11 cellular contexts compared by ENCODE assay signal in the genomic region with DNA sequence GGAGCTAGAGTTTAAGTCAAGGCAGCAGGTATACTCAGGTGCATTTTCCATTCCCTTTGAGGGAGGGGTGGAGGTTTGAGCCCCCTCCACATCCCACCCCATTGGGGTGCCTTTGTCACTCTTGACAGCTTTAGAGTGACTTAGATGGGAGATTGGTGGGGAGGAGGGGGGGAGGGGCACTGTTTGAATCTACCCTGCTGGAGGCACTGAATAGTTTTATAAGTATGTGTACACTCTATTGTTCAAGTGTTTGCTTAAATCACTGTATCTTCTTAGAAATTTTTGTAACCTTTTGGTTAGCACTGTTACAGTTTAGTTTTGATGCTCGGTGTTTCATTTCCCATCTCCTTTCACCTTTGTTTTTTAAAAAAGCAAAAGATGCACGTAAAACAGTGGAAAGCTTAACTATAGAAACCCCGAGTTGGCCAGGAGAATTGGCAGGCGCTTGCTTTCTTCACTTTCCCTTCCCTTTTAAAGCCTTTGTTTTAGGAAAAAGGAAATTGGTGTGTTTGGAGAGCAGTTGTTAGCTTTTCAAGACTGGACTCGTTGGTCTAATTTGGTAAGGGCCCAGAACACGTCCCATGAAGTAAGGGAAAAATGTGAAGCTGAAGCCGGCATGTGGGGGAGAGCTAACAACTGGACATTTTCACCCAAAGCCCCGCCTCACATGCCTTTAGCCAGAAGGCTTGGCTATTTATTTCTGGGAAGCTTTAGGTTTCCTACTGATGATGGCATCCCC. TPM values are rescaled to one million over a fixed set of nuclear protein-coding genes. Genes with fewer than 3 reads are reported as not detected.
DNase-seq lines count a peak whose midpoint lies in the region; ATAC-seq and TF ChIP-seq lines count a peak whose summit lies in the region.
"Had no signal": no experiment of that assay in that cellular context is flagged by ENCODE, and none has a peak within 500 bp of the region (broad histone marks: within the 10 kb centered on the region; RNA-seq: fewer than 3 reads in every experiment).

No MANE protein-coding gene starts in this region.

- peak; percentile 36 to 62 for DNase-seq in HAP-1 (ENCODE audit: low spot score in 2 of 2)
- DNase-seq in astrocyte of the hippocampus (ENCODE audit: low read depth, low spot score): peak; percentile 62
- DNase-seq in left ventricle myocardium inferior: no peak
- DNase-seq in SW 1271 (lab: John Stamatoyannopoulos, UW): no peak
- no peak for DNase-seq in amniotic stem cell (lab: John Stamatoyannopoulos, UW)
- DNase-seq: activated gamma-delta T cell; stimulated activated CD4-positive, alpha-beta T cell treated with anti-CD3 and anti-CD28 coated beads, Interleukin-1b, Interleukin-23, amount 100 ng/mL, for 48 hours had no signal

- H3K36me3 ChIP-seq in HAP-1 (replicated peaks) (0 out of 2 replicates have a peak, but pooled peaks cover 3% of the 10 kb centered on the region), left ventricle myocardium inferior (no peaks in the 10 kb centered on the region), skeletal muscle satellite cell (ENCODE audit: insufficient read depth, low read length) (no peaks in the 10 kb centered on the region)

- no peaks in the 10 kb centered on the region for H3K27me3 ChIP-seq in HAP-1 (ENCODE audit: low read depth)
- H3K27me3 ChIP-seq in left ventricle myocardium inferior (ENCODE audit: low read depth): no peaks in the 10 kb centered on the region
- H3K27me3 ChIP-seq in skeletal muscle satellite cell (ENCODE audit: control insufficient read depth, insufficient read depth, low read length): no peaks in the 10 kb centered on the region

- H3K4me1 ChIP-seq in HAP-1: peaks cover 28% of the 10 kb centered on the region
- peaks cover 99% of the 10 kb centered on the region for H3K4me1 ChIP-seq in left ventricle myocardium inferior
- peaks cover 7% of the 10 kb centered on the region for H3K4me1 ChIP-seq in skeletal muscle satellite cell (ENCODE audit: control insufficient read depth, insufficient read depth, low read length)

- H3K4me3 ChIP-seq in HAP-1 (no peak overlapping the region), left ventricle myocardium inferior (peak overlapping the region; percentile 8), skeletal muscle satellite cell (ENCODE audit: low read length) (no peak overlapping the region)

- peak overlapping the region; percentile 64 for H3K27ac ChIP-seq in left ventricle myocardium inferior (replicated peaks)

- peak overlapping the region; percentile 2 for H3K4me2 ChIP-seq in skeletal muscle satellite cell (ENCODE audit: low read length)

- in situ Hi-C loops in HAP-1 (cut with MboI; ENCODE audit: low sequenced_read_pairs): no loop called here

- ATAC-seq in HG03025 (IDR thresholded peaks at IDR 0.05; ENCODE audit: low FRiP score, unreplicated experiment) (no peak), GM21447 (IDR thresholded peaks at IDR 0.05; ENCODE audit: unreplicated experiment) (no peak)
- ATAC-seq: WTC11 had no signal

- TF ChIP-seq CTCF in left ventricle myocardium inferior (IDR thresholded peaks at IDR 0.05; ENCODE audit: borderline replicate concordance): no peak

- no peak overlapping the region for H3K9ac ChIP-seq in skeletal muscle satellite cell (ENCODE audit: low read depth, low read length)

- H3K9me3 ChIP-seq in HAP-1 (no peaks in the 10 kb centered on the region), left ventricle myocardium inferior (replicated peaks) (no peaks in the 10 kb centered on the region), skeletal muscle satellite cell (replicated peaks; ENCODE audit: low read length) (no peaks in the 10 kb centered on the region)

- intact Hi-C loops in left ventricle myocardium inferior (cut with micrococcal nuclease): no loop called here

RNA-seq across cellular contexts. Expression of a gene that starts 42.8 kb away (rescaled TPM):
- total RNA-seq in left ventricle myocardium inferior: 43.8 TPM
- total RNA-seq in skeletal muscle satellite cell (2012; rRNA removed): 20.5 and 21.2 TPM in 2 replicates

Comparison
In these comparisons a context has a peak if more than half of its experiments do, and no peak if none do; other contexts are left out.
1. DNase-seq: peak in HAP-1 (2 of 2) and astrocyte of the hippocampus (single experiment); none in left ventricle myocardium inferior (single experiment), SW 1271 (0 of 2) and amniotic stem cell (single experiment).